1 cellular context compared by ENCODE assay signal in genomic region chr16:88810166-88810867, GRCh38.
TF ChIP-seq lines count a peak whose summit lies in the region.

No MANE protein-coding gene starts in this region.

TF ChIP-seq in WTC11, 78 proteins besides CTCF, POLR2A, EP300 and RAD21 (continued from another document):
- TF ChIP-seq, protein P1, sequence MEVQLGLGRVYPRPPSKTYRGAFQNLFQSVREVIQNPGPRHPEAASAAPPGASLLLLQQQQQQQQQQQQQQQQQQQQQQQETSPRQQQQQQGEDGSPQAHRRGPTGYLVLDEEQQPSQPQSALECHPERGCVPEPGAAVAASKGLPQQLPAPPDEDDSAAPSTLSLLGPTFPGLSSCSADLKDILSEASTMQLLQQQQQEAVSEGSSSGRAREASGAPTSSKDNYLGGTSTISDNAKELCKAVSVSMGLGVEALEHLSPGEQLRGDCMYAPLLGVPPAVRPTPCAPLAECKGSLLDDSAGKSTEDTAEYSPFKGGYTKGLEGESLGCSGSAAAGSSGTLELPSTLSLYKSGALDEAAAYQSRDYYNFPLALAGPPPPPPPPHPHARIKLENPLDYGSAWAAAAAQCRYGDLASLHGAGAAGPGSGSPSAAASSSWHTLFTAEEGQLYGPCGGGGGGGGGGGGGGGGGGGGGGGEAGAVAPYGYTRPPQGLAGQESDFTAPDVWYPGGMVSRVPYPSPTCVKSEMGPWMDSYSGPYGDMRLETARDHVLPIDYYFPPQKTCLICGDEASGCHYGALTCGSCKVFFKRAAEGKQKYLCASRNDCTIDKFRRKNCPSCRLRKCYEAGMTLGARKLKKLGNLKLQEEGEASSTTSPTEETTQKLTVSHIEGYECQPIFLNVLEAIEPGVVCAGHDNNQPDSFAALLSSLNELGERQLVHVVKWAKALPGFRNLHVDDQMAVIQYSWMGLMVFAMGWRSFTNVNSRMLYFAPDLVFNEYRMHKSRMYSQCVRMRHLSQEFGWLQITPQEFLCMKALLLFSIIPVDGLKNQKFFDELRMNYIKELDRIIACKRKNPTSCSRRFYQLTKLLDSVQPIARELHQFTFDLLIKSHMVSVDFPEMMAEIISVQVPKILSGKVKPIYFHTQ (CRISPR knock-in tag; IDR thresholded peaks at IDR 0.05), result peak; percentile 9; the same call in 1 of the 2 replicates
- TF ChIP-seq ZNF138 (CRISPR knock-in tag; conservative IDR thresholded peaks at IDR 0.05), result no peak
- TF ChIP-seq, protein P2, sequence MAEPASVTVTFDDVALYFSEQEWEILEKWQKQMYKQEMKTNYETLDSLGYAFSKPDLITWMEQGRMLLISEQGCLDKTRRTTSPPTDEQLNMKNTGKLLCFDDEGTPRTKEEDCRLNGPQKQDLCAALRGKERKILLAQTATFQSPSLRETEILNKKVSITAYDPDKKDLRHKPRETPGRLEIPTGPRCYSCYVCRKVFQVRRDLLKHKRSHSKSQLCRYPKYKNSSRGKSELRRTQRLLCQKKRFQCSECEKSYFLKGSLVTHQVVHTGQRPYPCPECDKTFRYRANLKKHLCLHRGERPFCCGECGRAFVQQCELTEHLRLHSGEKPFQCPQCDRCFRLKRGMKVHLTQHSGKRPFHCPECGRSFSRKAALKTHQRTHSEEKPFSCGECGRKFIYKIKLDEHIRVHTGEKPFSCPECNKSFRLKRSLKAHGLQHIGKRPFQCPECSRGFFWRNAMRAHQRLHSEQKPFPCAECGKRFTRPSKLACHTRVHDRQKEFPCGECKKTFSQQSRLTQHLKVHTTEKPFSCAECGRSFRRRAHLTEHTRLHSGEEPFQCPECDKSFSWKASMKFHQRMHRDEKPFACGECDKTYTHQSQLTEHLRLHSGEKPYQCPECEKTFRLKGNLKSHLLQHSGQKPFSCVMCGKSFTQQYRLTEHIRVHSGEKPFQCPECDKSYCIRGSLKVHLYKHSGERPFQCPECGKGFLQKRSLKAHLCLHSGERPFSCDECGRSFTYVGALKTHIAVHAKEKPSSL (CRISPR knock-in tag; conservative IDR thresholded peaks at IDR 0.05), result 0 out of 2 replicates have a peak, but pooled peaks have one; percentile 16
- TF ChIP-seq FOXJ3 (CRISPR knock-in tag; IDR thresholded peaks at IDR 0.05; ENCODE audit: borderline replicate concordance), result no peak
- TF ChIP-seq PRRX2 (CRISPR knock-in tag; IDR thresholded peaks at IDR 0.05), result no peak
- TF ChIP-seq, protein P3, sequence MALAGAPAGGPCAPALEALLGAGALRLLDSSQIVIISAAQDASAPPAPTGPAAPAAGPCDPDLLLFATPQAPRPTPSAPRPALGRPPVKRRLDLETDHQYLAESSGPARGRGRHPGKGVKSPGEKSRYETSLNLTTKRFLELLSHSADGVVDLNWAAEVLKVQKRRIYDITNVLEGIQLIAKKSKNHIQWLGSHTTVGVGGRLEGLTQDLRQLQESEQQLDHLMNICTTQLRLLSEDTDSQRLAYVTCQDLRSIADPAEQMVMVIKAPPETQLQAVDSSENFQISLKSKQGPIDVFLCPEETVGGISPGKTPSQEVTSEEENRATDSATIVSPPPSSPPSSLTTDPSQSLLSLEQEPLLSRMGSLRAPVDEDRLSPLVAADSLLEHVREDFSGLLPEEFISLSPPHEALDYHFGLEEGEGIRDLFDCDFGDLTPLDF (CRISPR knock-in tag; IDR thresholded peaks at IDR 0.05), result no peak
- TF ChIP-seq PREB (CRISPR knock-in tag; IDR thresholded peaks at IDR 0.05; ENCODE audit: borderline replicate concordance), result no peak
- TF ChIP-seq RELA (CRISPR knock-in tag; IDR thresholded peaks at IDR 0.05; ENCODE audit: borderline replicate concordance), result no peak
- no peak for TF ChIP-seq OVOL2 (CRISPR knock-in tag; IDR thresholded peaks at IDR 0.05; ENCODE audit: borderline replicate concordance)
- TF ChIP-seq ATF1 (CRISPR knock-in tag; IDR thresholded peaks at IDR 0.05), result no peak
- TF ChIP-seq FOXK1 (CRISPR knock-in tag; IDR thresholded peaks at IDR 0.05), result no peak
- TF ChIP-seq RORB (CRISPR knock-in tag; IDR thresholded peaks at IDR 0.05), result no peak
- TF ChIP-seq, protein P4, sequence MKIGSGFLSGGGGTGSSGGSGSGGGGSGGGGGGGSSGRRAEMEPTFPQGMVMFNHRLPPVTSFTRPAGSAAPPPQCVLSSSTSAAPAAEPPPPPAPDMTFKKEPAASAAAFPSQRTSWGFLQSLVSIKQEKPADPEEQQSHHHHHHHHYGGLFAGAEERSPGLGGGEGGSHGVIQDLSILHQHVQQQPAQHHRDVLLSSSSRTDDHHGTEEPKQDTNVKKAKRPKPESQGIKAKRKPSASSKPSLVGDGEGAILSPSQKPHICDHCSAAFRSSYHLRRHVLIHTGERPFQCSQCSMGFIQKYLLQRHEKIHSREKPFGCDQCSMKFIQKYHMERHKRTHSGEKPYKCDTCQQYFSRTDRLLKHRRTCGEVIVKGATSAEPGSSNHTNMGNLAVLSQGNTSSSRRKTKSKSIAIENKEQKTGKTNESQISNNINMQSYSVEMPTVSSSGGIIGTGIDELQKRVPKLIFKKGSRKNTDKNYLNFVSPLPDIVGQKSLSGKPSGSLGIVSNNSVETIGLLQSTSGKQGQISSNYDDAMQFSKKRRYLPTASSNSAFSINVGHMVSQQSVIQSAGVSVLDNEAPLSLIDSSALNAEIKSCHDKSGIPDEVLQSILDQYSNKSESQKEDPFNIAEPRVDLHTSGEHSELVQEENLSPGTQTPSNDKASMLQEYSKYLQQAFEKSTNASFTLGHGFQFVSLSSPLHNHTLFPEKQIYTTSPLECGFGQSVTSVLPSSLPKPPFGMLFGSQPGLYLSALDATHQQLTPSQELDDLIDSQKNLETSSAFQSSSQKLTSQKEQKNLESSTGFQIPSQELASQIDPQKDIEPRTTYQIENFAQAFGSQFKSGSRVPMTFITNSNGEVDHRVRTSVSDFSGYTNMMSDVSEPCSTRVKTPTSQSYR (CRISPR knock-in tag; IDR thresholded peaks at IDR 0.05), result no peak
- no peak for TF ChIP-seq SP1 (CRISPR knock-in tag; conservative IDR thresholded peaks at IDR 0.05)
- no peak for TF ChIP-seq ZNF423 (CRISPR knock-in tag; IDR thresholded peaks at IDR 0.05)
- no peak for TF ChIP-seq STAT6 (CRISPR knock-in tag; conservative IDR thresholded peaks at IDR 0.05; ENCODE audit: low read depth)
- TF ChIP-seq, protein P5, sequence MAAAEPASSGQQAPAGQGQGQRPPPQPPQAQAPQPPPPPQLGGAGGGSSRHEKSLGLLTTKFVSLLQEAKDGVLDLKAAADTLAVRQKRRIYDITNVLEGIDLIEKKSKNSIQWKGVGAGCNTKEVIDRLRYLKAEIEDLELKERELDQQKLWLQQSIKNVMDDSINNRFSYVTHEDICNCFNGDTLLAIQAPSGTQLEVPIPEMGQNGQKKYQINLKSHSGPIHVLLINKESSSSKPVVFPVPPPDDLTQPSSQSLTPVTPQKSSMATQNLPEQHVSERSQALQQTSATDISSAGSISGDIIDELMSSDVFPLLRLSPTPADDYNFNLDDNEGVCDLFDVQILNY (CRISPR knock-in tag; IDR thresholded peaks at IDR 0.05), result 0 out of 2 replicates have a peak, but pooled peaks have one; percentile 21
- TF ChIP-seq IRF2 (CRISPR knock-in tag; IDR thresholded peaks at IDR 0.05; ENCODE audit: borderline replicate concordance, low read depth), result no peak
- TF ChIP-seq ESRRA (CRISPR knock-in tag; IDR thresholded peaks at IDR 0.05; ENCODE audit: borderline replicate concordance), result no peak
- no peak for TF ChIP-seq ZNF121 (CRISPR knock-in tag; IDR thresholded peaks at IDR 0.05)
TF ChIP-seq in WTC11: peak in this region for 4.
